Comparison of ENCODE assay signal across 30 cellular contexts in genomic region chr3:179028408-179028807, GRCh38. TPM values are rescaled to one million over a fixed set of nuclear protein-coding genes. Genes with fewer than 3 reads are reported as not detected.
A peak's percentile ranks its signal among the peaks of the same experiment; 100 is the strongest.
DNase-seq lines count a peak whose midpoint lies in the region; ATAC-seq, FAIRE-seq and TF ChIP-seq lines count a peak whose summit lies in the region.
"Had no signal": no experiment of that assay in that cellular context is flagged by ENCODE, and none has a peak within 500 bp of the region (broad histone marks: within the 10 kb centered on the region; RNA-seq: fewer than 3 reads in every experiment).

No MANE protein-coding gene starts in this region.

- H3K9ac ChIP-seq in K562 (ENCODE audit: insufficient read depth in 1 of 2, low read depth in 2 of 2, low read length in 2 of 2), result no peak overlapping the region

- H3K36me3 Mint-ChIP-seq in activated CD8-positive, alpha-beta T cell treated with anti-CD3 and anti-CD28 coated beads for 36 hours (ENCODE audit: low read depth), result peaks cover 7% of the 10 kb centered on the region
- peaks cover 22% of the 10 kb centered on the region for H3K36me3 Mint-ChIP-seq in activated CD8-positive, alpha-beta T cell treated with anti-CD3 and anti-CD28 coated beads, Interleukin-2, amount 10 ng/mL, durations not matched to agents 7 days and 5 days (ENCODE audit: low read depth)
- peaks cover 26% of the 10 kb centered on the region for H3K36me3 Mint-ChIP-seq in CD8-positive, alpha-beta T cell
- H3K36me3 Mint-ChIP-seq in nephron (ENCODE audit: low read depth), result peaks cover 8% of the 10 kb centered on the region

- TF ChIP-seq EP300 in K562 (IDR thresholded peaks at IDR 0.05; ENCODE audit: low read length), result no peak

- no peak overlapping the region for H3K4me3 ChIP-seq in CD8-positive, alpha-beta T cell (ENCODE audit: low read depth, low read length)
- no peak overlapping the region for H3K4me3 ChIP-seq in K562
- H3K4me3 ChIP-seq in brain microvascular endothelial cell (ENCODE audit: low read depth, low read length), result no peak overlapping the region
- H3K4me3 ChIP-seq: ascending aorta, GM23338, left lung, prostate gland, right lobe of liver, SJSA1, stomach, tibial artery had no signal

- in situ Hi-C loops in K562 (cut with MboI) (no loop called here), brain microvascular endothelial cell (cut with HindIII; ENCODE audit: low pct_ligation_motif_present, low sequenced_read_pairs) (no loop called here)

- H3K9me3 ChIP-seq in CD8-positive, alpha-beta T cell (ENCODE audit: low read length), result no peaks in the 10 kb centered on the region
- no peaks in the 10 kb centered on the region for H3K9me3 ChIP-seq in K562 (replicated peaks; ENCODE audit: control insufficient read depth, insufficient read depth, low read depth, low read length)
- H3K9me3 ChIP-seq: ascending aorta, left lung, prostate gland, right lobe of liver, SJSA1, stomach, tibial artery had no signal

- H3K4me3 Mint-ChIP-seq in activated CD8-positive, alpha-beta T cell treated with anti-CD3 and anti-CD28 coated beads for 36 hours, result no peak overlapping the region
- no peak overlapping the region for H3K4me3 Mint-ChIP-seq in activated CD8-positive, alpha-beta T cell treated with anti-CD3 and anti-CD28 coated beads, Interleukin-2, amount 10 ng/mL, durations not matched to agents 7 days and 5 days
- no peak overlapping the region for H3K4me3 Mint-ChIP-seq in CD8-positive, alpha-beta T cell
- H3K4me3 Mint-ChIP-seq in nephron, result no peak overlapping the region
- H3K4me3 Mint-ChIP-seq: central memory CD8-positive, alpha-beta T cell; GM23338 had no signal

- CTCF ChIA-PET in activated CD8-positive, alpha-beta T cell treated with anti-CD3 and anti-CD28 coated beads for 36 hours (lab: Charles Lee), result interaction anchor here (1.0 to 2.5 kb wide), 4 partner anchors 8 to 40 kb away, joined by 3 to 13 read pairs (median 7); no protein-coding TSS in a partner anchor
- CTCF ChIA-PET in activated CD8-positive, alpha-beta T cell treated with anti-CD3 and anti-CD28 coated beads, Interleukin-2, amount 10 ng/mL, durations not matched to agents 7 days and 5 days (lab: Charles Lee), result interaction anchor here (1.0 to 1.9 kb wide), 6 partner anchors 9 to 293 kb away, joined by 3 to 6 read pairs (median 4); no protein-coding TSS in a partner anchor
- CTCF ChIA-PET in CD8-positive, alpha-beta T cell (lab: Charles Lee), result interaction anchor here (1.0 to 3.7 kb wide), 3 partner anchors 9 to 15 kb away, joined by 4 to 34 read pairs (median 5); no protein-coding TSS in a partner anchor
- CTCF ChIA-PET in K562 (lab: Yijun Ruan, JAX; ENCODE audit: low intra/inter-chr PET ratio), result no interaction called here

- no peak for DNase-seq in activated CD8-positive, alpha-beta T cell treated with anti-CD3 and anti-CD28 coated beads for 36 hours
- no peak for DNase-seq in activated CD8-positive, alpha-beta T cell treated with anti-CD3 and anti-CD28 coated beads, Interleukin-2, amount 10 ng/mL, durations not matched to agents 7 days and 5 days
- DNase-seq in CD8-positive, alpha-beta T cell, result no peak
- no peak for DNase-seq in K562 (ENCODE audit: extremely low read depth in 1 of 4, low spot score in 3 of 4)
- no peak for DNase-seq in central memory CD4-positive, alpha-beta T cell
- no peak for DNase-seq in brain microvascular endothelial cell
- no peak for DNase-seq in substantia nigra (lab: John Stamatoyannopoulos, UW)
- DNase-seq: activated CD4-positive, alpha-beta T cell treated with anti-CD3 and anti-CD28 coated beads for 48 hours; AML-193; DMS 273 treated with DMSO at 0.1 percent for 48 hours; foreskin fibroblast; Kasumi-1; left lung; MV-4-11; NCI-H1436 treated with DMSO at 0.1 percent for 48 hours; NCI-H774; right lobe of liver; RPMI8226; stimulated activated CD4-positive, alpha-beta T cell treated with anti-CD3 and anti-CD28 coated beads, Interleukin-12 subunit alpha, Interleukin-12 subunit beta, amount 100 ng/mL, for 4 hours; stimulated activated CD4-positive, alpha-beta T cell treated with anti-CD3 and anti-CD28 coated beads, Interleukin-2, amount 100 ng/mL, for 48 hours; stomach; tibial artery had no signal

- no peak for TF ChIP-seq RAD21 in K562 (CRISPR knock-in tag; conservative IDR thresholded peaks at IDR 0.05 in 1 of 2, IDR thresholded peaks at IDR 0.05 in 1 of 2)

- no peak overlapping the region; the same call in 1 of the 2 replicates for H3K4me2 ChIP-seq in K562 (ENCODE audit: insufficient read depth, low read length)

- no peaks in the 10 kb centered on the region for H3K79me2 ChIP-seq in K562 (ENCODE audit: control insufficient read depth, insufficient read depth, low read length)

- peaks cover 20% of the 10 kb centered on the region for H3K4me1 Mint-ChIP-seq in activated CD8-positive, alpha-beta T cell treated with anti-CD3 and anti-CD28 coated beads for 36 hours (ENCODE audit: low read depth)
- peaks cover 19% of the 10 kb centered on the region for H3K4me1 Mint-ChIP-seq in activated CD8-positive, alpha-beta T cell treated with anti-CD3 and anti-CD28 coated beads, Interleukin-2, amount 10 ng/mL, durations not matched to agents 7 days and 5 days (ENCODE audit: low read depth)
- peaks cover 32% of the 10 kb centered on the region for H3K4me1 Mint-ChIP-seq in CD8-positive, alpha-beta T cell (ENCODE audit: low read depth)
- peaks cover 23% of the 10 kb centered on the region for H3K4me1 Mint-ChIP-seq in nephron
- H3K4me1 Mint-ChIP-seq: central memory CD8-positive, alpha-beta T cell had no signal

- H3K4me1 ChIP-seq in CD8-positive, alpha-beta T cell (ENCODE audit: insufficient read depth, low read length), result peaks cover 25% of the 10 kb centered on the region
- H3K4me1 ChIP-seq in K562 (replicated peaks in 1 of 2; ENCODE audit: control insufficient read depth in 2 of 2, insufficient read depth in 2 of 2, low read length in 2 of 2), result peaks cover 16 to 21% of the 10 kb centered on the region in 2 experiments
- H3K4me1 ChIP-seq: ascending aorta, left lung, prostate gland, right lobe of liver, tibial artery had no signal

- no peak for TF ChIP-seq POLR2A in K562 (conservative IDR thresholded peaks at IDR 0.05)

- WGBS in K562 (ENCODE audit: insufficient coverage, low coverage, missing lambda C conversion rate), result 56% methylated on average over 1 of the region's 1 CpG

- no peak overlapping the region for H2AFZ ChIP-seq in K562 (ENCODE audit: low read depth, low read length)
- H2AFZ ChIP-seq: GM23338 had no signal

- no peaks in the 10 kb centered on the region for H3K27me3 Mint-ChIP-seq in activated CD8-positive, alpha-beta T cell treated with anti-CD3 and anti-CD28 coated beads for 36 hours
- no peaks in the 10 kb centered on the region for H3K27me3 Mint-ChIP-seq in activated CD8-positive, alpha-beta T cell treated with anti-CD3 and anti-CD28 coated beads, Interleukin-2, amount 10 ng/mL, durations not matched to agents 7 days and 5 days (ENCODE audit: low read depth)
- no peaks in the 10 kb centered on the region for H3K27me3 Mint-ChIP-seq in CD8-positive, alpha-beta T cell (ENCODE audit: low read depth)
- H3K27me3 Mint-ChIP-seq in nephron (ENCODE audit: low read depth), result no peaks in the 10 kb centered on the region
- H3K27me3 Mint-ChIP-seq: central memory CD8-positive, alpha-beta T cell had no signal

- FAIRE-seq in K562 (lab: Jason Lieb, UNC), result no peak
- FAIRE-seq: A204.1, islet of Langerhans had no signal

- BruUV-seq in K562 (replicated peaks; lab: Mats Ljungman, UMichigan), result no TSS peak

- POLR2A ChIA-PET in activated CD8-positive, alpha-beta T cell treated with anti-CD3 and anti-CD28 coated beads for 36 hours (lab: Charles Lee), result no interaction called here
- POLR2A ChIA-PET in activated CD8-positive, alpha-beta T cell treated with anti-CD3 and anti-CD28 coated beads, Interleukin-2, amount 10 ng/mL, durations not matched to agents 7 days and 5 days (lab: Charles Lee), result no interaction called here
- POLR2A ChIA-PET in CD8-positive, alpha-beta T cell (lab: Charles Lee), result interaction anchor here (1.2 to 2.1 kb wide), 3 partner anchors 9 to 120 kb away, joined by 3 to 12 read pairs (median 7); partner anchors contain the start of genes PIK3CA and ZMAT3
- POLR2A ChIA-PET in K562 (lab: Yijun Ruan, JAX), result interaction anchor here (1.0 kb wide), 1 partner anchor 8 kb away, joined by 3 read pairs; no protein-coding TSS in a partner anchor

- H3K27ac ChIP-seq in CD8-positive, alpha-beta T cell (ENCODE audit: low read depth, low read length), result no peak overlapping the region
- H3K27ac ChIP-seq in K562 (ENCODE audit: extremely low read depth, low read depth, low read length) (no peak overlapping the region), brain microvascular endothelial cell (no peak overlapping the region), substantia nigra (ENCODE audit: low read depth, low read length, poor library complexity, severe bottlenecking) (no peak overlapping the region)
- H3K27ac ChIP-seq: left lung, prostate gland, right lobe of liver, stomach, tibial artery had no signal

- intact Hi-C loops in activated CD8-positive, alpha-beta T cell treated with anti-CD3 and anti-CD28 coated beads for 36 hours (cut with micrococcal nuclease), result no loop called here
- intact Hi-C loops in CD8-positive, alpha-beta T cell (cut with DNase I, micrococcal nuclease), result no loop called here
- intact Hi-C loops in K562 (cut with micrococcal nuclease), result no loop called here

- H3K27ac Mint-ChIP-seq in activated CD8-positive, alpha-beta T cell treated with anti-CD3 and anti-CD28 coated beads for 36 hours, result peak overlapping the region; percentile 15
- H3K27ac Mint-ChIP-seq in activated CD8-positive, alpha-beta T cell treated with anti-CD3 and anti-CD28 coated beads, Interleukin-2, amount 10 ng/mL, durations not matched to agents 7 days and 5 days, result no peak overlapping the region
- peak overlapping the region; percentile 91 for H3K27ac Mint-ChIP-seq in CD8-positive, alpha-beta T cell
- H3K27ac Mint-ChIP-seq in nephron, result peak overlapping the region; percentile 78 to 92 (median 87)
- H3K27ac Mint-ChIP-seq: GM23338 had no signal

- H3K9me3 Mint-ChIP-seq in activated CD8-positive, alpha-beta T cell treated with anti-CD3 and anti-CD28 coated beads for 36 hours, result no peaks in the 10 kb centered on the region
- H3K9me3 Mint-ChIP-seq in activated CD8-positive, alpha-beta T cell treated with anti-CD3 and anti-CD28 coated beads, Interleukin-2, amount 10 ng/mL, durations not matched to agents 7 days and 5 days (ENCODE audit: insufficient read depth), result no peaks in the 10 kb centered on the region
- H3K9me3 Mint-ChIP-seq in CD8-positive, alpha-beta T cell, result no peaks in the 10 kb centered on the region
- peaks cover 3% of the 10 kb centered on the region for H3K9me3 Mint-ChIP-seq in nephron
- H3K9me3 Mint-ChIP-seq: central memory CD8-positive, alpha-beta T cell had no signal

- no peaks in the 10 kb centered on the region for H3K9me1 ChIP-seq in K562 (ENCODE audit: control insufficient read depth, insufficient read depth, low read length)

- TF ChIP-seq CTCF in activated CD8-positive, alpha-beta T cell treated with anti-CD3 and anti-CD28 coated beads for 36 hours (IDR thresholded peaks at IDR 0.05), result no peak
- TF ChIP-seq CTCF in CD8-positive, alpha-beta T cell (IDR thresholded peaks at IDR 0.05), result no peak
- TF ChIP-seq CTCF in K562 (IDR thresholded peaks at IDR 0.05 in 2 of 3, conservative IDR thresholded peaks at IDR 0.05 in 1 of 3; ENCODE audit: insufficient read depth in 2 of 3, low read depth in 1 of 3, low read length in 3 of 3) (no peak), nephron (IDR thresholded peaks at IDR 0.05; ENCODE audit: unreplicated experiment in 3 of 3) (no peak), brain microvascular endothelial cell (IDR thresholded peaks at IDR 0.05; ENCODE audit: low read depth, low read length, missing control alignments) (no peak)

- ATAC-seq in activated CD8-positive, alpha-beta T cell treated with anti-CD3 and anti-CD28 coated beads for 36 hours, result peak; percentile 30
- no peak for ATAC-seq in activated CD8-positive, alpha-beta T cell treated with anti-CD3 and anti-CD28 coated beads, Interleukin-2, amount 10 ng/mL, durations not matched to agents 7 days and 5 days
- peak; percentile 31 for ATAC-seq in CD8-positive, alpha-beta T cell
- ATAC-seq in K562, result peak; percentile 66
- ATAC-seq: GM23338, left lung, right lobe of liver had no signal

- H4K20me1 ChIP-seq in K562 (replicated peaks; ENCODE audit: control insufficient read depth, insufficient read depth, low read length), result no peaks in the 10 kb centered on the region

- H3K36me3 ChIP-seq in CD8-positive, alpha-beta T cell (ENCODE audit: insufficient read depth, low read length), result no peaks in the 10 kb centered on the region
- H3K36me3 ChIP-seq in K562 (ENCODE audit: control insufficient read depth, insufficient read depth, low read length) (no peaks in the 10 kb centered on the region), brain microvascular endothelial cell (replicated peaks) (peaks cover 8% of the 10 kb centered on the region)
- H3K36me3 ChIP-seq: prostate gland had no signal

- no peaks in the 10 kb centered on the region for H3K27me3 ChIP-seq in CD8-positive, alpha-beta T cell (ENCODE audit: insufficient read depth, low read length)
- no peaks in the 10 kb centered on the region for H3K27me3 ChIP-seq in K562 (ENCODE audit: control insufficient read depth in 2 of 2, insufficient read depth in 2 of 2, low read length in 2 of 2)
- no peaks in the 10 kb centered on the region for H3K27me3 ChIP-seq in brain microvascular endothelial cell (replicated peaks)
- H3K27me3 ChIP-seq: ascending aorta, left lung, right lobe of liver, SJSA1, stomach, tibial artery had no signal

RNA-seq across cellular contexts. Expression of gene ZMAT3, which starts 43.2 kb away (rescaled TPM):
- 10 to 100 TPM; 14.6 to 15.9 TPM for total RNA-seq in activated CD8-positive, alpha-beta T cell treated with anti-CD3 and anti-CD28 coated beads for 36 hours
- total RNA-seq in activated CD8-positive, alpha-beta T cell treated with anti-CD3 and anti-CD28 coated beads, Interleukin-2, amount 10 ng/mL, durations not matched to agents 7 days and 5 days, result 10 to 100 TPM; 15.9 to 17.1 TPM
- 1 to 10 TPM; 8.7 to 9.4 TPM for total RNA-seq in CD8-positive, alpha-beta T cell
- total RNA-seq in K562 (2011; cell fraction: chromatin; rRNA removed; ENCODE audit: low replicate concordance), result 4.6 and 8.5 TPM in 2 replicates
- 5.2 and 5.5 TPM in 2 replicates for total RNA-seq in K562 (2011; cell fraction: nucleolus; rRNA removed)
- total RNA-seq in K562 (2011; cell fraction: nucleoplasm; rRNA removed), result 4.4 and 8.9 TPM in 2 replicates
- 1.3 and 1.6 TPM in 2 replicates for total RNA-seq in K562 (2014; rRNA removed)
- total RNA-seq in K562 (2014; rRNA removed; fragmentation: Illumina TruSeq; extraction: Trizol), result 4.1 and 4.3 TPM in 2 replicates
- 4.0 and 4.3 TPM in 2 replicates for total RNA-seq in K562 (2015; rRNA removed; fragmentation: Illumina TruSeq; extraction: Trizol)
- 5.1 and 6.5 TPM in 2 replicates for total RNA-seq in K562 (2021)
- polyA plus RNA-seq in K562 (2011; rRNA removed), result 4.5 and 4.8 TPM in 2 replicates
- polyA plus RNA-seq in K562 (2011; cell fraction: cytosol; rRNA removed), result 2.3 and 2.8 TPM in 2 replicates
- 1.8 and 3.4 TPM in 2 replicates for polyA plus RNA-seq in K562 (2011; cell fraction: nucleus; rRNA removed)
- polyA plus RNA-seq in K562 (2012), result 3.5 and 4.5 TPM in 2 replicates
- 3.6 and 3.9 TPM in 2 replicates for polyA plus RNA-seq in K562 (2014; fragmentation: Illumina TruSeq; extraction: Trizol)
- polyA plus RNA-seq in K562 (2014; fragmentation: Nextera tagmentation; extraction: Ambion mirVana), result 1 to 10 TPM in 1 of 2 experiments, under 1 TPM in 1; 0.87 to 1.2 TPM
- polyA plus RNA-seq in K562 (2014; rRNA removed), result 1.8 and 2.6 TPM in 2 replicates
- 11.3 and 12.6 TPM in 2 replicates for polyA minus RNA-seq in K562 (2011; rRNA and poly(A)+ RNA removed)
- 7.2 and 9.5 TPM in 2 replicates for polyA minus RNA-seq in K562 (2011; cell fraction: cytosol; rRNA and poly(A)+ RNA removed)
- 3.5 and 4.1 TPM in 2 replicates for polyA minus RNA-seq in K562 (2011; cell fraction: nucleus; rRNA and poly(A)+ RNA removed)

Comparison
In these comparisons a context has a peak if more than half of its experiments do, and no peak if none do; other contexts are left out.
1. POLR2A ChIA-PET loops: an anchor here in CD8-positive, alpha-beta T cell (1.2 to 2.1 kb wide) and K562 (1.0 kb wide); none called in activated CD8-positive, alpha-beta T cell treated with anti-CD3 and anti-CD28 coated beads for 36 hours and activated CD8-positive, alpha-beta T cell treated with anti-CD3 and anti-CD28 coated beads, Interleukin-2, amount 10 ng/mL, durations not matched to agents 7 days and 5 days.